1 cellular context compared by ENCODE assay signal in genomic region chr11:96145163-96145585, GRCh38.
A peak's percentile ranks its signal among the peaks of the same experiment; 100 is the strongest.
TF ChIP-seq lines count a peak whose summit lies in the region.

No MANE protein-coding gene starts in this region.

TF ChIP-seq in HepG2, 621 proteins besides CTCF, POLR2A, EP300 and RAD21 (continued from another document and continues in another):
- no peak for TF ChIP-seq ZBTB26 (CRISPR knock-in tag; IDR thresholded peaks at IDR 0.05; ENCODE audit: borderline replicate concordance)
- TF ChIP-seq HMG20B (CRISPR knock-in tag; conservative IDR thresholded peaks at IDR 0.05), result peak; percentile 35; the same call in 1 of the 2 replicates
- TF ChIP-seq ZNF737 (CRISPR knock-in tag; IDR thresholded peaks at IDR 0.05; ENCODE audit: borderline replicate concordance), result no peak
- TF ChIP-seq PRDM10 (CRISPR knock-in tag; IDR thresholded peaks at IDR 0.05; ENCODE audit: low read depth), result no peak
- TF ChIP-seq ZNF747 (CRISPR knock-in tag; IDR thresholded peaks at IDR 0.05; ENCODE audit: borderline replicate concordance), result no peak
- TF ChIP-seq ZSCAN21 (CRISPR knock-in tag; IDR thresholded peaks at IDR 0.05; ENCODE audit: borderline replicate concordance), result no peak
- no peak for TF ChIP-seq SATB2 (CRISPR knock-in tag; IDR thresholded peaks at IDR 0.05)
- no peak for TF ChIP-seq U2AF2 (IDR thresholded peaks at IDR 0.05; ENCODE audit: low read depth, low read length)
- TF ChIP-seq CBFB (CRISPR knock-in tag; IDR thresholded peaks at IDR 0.05), result no peak
- TF ChIP-seq NCOA5 (CRISPR knock-in tag; IDR thresholded peaks at IDR 0.05), result no peak
- TF ChIP-seq, protein P1, sequence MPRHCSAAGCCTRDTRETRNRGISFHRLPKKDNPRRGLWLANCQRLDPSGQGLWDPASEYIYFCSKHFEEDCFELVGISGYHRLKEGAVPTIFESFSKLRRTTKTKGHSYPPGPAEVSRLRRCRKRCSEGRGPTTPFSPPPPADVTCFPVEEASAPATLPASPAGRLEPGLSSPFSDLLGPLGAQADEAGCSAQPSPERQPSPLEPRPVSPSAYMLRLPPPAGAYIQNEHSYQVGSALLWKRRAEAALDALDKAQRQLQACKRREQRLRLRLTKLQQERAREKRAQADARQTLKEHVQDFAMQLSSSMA (CRISPR knock-in tag; IDR thresholded peaks at IDR 0.05), result no peak
- TF ChIP-seq, protein P2, sequence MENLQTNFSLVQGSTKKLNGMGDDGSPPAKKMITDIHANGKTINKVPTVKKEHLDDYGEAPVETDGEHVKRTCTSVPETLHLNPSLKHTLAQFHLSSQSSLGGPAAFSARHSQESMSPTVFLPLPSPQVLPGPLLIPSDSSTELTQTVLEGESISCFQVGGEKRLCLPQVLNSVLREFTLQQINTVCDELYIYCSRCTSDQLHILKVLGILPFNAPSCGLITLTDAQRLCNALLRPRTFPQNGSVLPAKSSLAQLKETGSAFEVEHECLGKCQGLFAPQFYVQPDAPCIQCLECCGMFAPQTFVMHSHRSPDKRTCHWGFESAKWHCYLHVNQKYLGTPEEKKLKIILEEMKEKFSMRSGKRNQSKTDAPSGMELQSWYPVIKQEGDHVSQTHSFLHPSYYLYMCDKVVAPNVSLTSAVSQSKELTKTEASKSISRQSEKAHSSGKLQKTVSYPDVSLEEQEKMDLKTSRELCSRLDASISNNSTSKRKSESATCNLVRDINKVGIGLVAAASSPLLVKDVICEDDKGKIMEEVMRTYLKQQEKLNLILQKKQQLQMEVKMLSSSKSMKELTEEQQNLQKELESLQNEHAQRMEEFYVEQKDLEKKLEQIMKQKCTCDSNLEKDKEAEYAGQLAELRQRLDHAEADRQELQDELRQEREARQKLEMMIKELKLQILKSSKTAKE (CRISPR knock-in tag; IDR thresholded peaks at IDR 0.05; ENCODE audit: borderline replicate concordance), result no peak
- TF ChIP-seq SMARCE1 (IDR thresholded peaks at IDR 0.05; ENCODE audit: borderline replicate concordance), result no peak
- no peak for TF ChIP-seq NFYC (CRISPR knock-in tag; IDR thresholded peaks at IDR 0.05)
- TF ChIP-seq MTF1 (CRISPR knock-in tag; IDR thresholded peaks at IDR 0.05), result no peak
- TF ChIP-seq TEAD3 (CRISPR knock-in tag; optimal IDR thresholded peaks at IDR 0.05; ENCODE audit: borderline replicate concordance), result peak; percentile 82
- no peak for TF ChIP-seq GABPA (IDR thresholded peaks at IDR 0.05; ENCODE audit: low read depth, low read length)
- TF ChIP-seq GABPA (CRISPR knock-in tag; IDR thresholded peaks at IDR 0.05; ENCODE audit: low read depth), result 0 out of 2 replicates have a peak, but pooled peaks have one; percentile 5
- no peak for TF ChIP-seq ZNF343 (CRISPR knock-in tag; IDR thresholded peaks at IDR 0.05)
- no peak for TF ChIP-seq ZNF83 (CRISPR knock-in tag; IDR thresholded peaks at IDR 0.05; ENCODE audit: borderline replicate concordance)
- no peak for TF ChIP-seq NKX3-1 (CRISPR knock-in tag; IDR thresholded peaks at IDR 0.05)
- TF ChIP-seq RFX1 (IDR thresholded peaks at IDR 0.05), result no peak
- TF ChIP-seq KMT2A (CRISPR knock-in tag; IDR thresholded peaks at IDR 0.05), result no peak
- TF ChIP-seq DR1 (CRISPR knock-in tag; IDR thresholded peaks at IDR 0.05), result no peak
- no peak for TF ChIP-seq ZBTB33 (CRISPR knock-in tag; IDR thresholded peaks at IDR 0.05)
- TF ChIP-seq CCDC6 (CRISPR knock-in tag; IDR thresholded peaks at IDR 0.05), result no peak
- TF ChIP-seq HOXD1 (CRISPR knock-in tag; IDR thresholded peaks at IDR 0.05), result no peak
- no peak for TF ChIP-seq TMF1 (CRISPR knock-in tag; IDR thresholded peaks at IDR 0.05; ENCODE audit: low read depth)
- no peak for TF ChIP-seq AGO1 (IDR thresholded peaks at IDR 0.05; ENCODE audit: low read depth, low read length, poor library complexity, severe bottlenecking)
- no peak for TF ChIP-seq ZNF296 (CRISPR knock-in tag; conservative IDR thresholded peaks at IDR 0.05)
- TF ChIP-seq, protein P3, sequence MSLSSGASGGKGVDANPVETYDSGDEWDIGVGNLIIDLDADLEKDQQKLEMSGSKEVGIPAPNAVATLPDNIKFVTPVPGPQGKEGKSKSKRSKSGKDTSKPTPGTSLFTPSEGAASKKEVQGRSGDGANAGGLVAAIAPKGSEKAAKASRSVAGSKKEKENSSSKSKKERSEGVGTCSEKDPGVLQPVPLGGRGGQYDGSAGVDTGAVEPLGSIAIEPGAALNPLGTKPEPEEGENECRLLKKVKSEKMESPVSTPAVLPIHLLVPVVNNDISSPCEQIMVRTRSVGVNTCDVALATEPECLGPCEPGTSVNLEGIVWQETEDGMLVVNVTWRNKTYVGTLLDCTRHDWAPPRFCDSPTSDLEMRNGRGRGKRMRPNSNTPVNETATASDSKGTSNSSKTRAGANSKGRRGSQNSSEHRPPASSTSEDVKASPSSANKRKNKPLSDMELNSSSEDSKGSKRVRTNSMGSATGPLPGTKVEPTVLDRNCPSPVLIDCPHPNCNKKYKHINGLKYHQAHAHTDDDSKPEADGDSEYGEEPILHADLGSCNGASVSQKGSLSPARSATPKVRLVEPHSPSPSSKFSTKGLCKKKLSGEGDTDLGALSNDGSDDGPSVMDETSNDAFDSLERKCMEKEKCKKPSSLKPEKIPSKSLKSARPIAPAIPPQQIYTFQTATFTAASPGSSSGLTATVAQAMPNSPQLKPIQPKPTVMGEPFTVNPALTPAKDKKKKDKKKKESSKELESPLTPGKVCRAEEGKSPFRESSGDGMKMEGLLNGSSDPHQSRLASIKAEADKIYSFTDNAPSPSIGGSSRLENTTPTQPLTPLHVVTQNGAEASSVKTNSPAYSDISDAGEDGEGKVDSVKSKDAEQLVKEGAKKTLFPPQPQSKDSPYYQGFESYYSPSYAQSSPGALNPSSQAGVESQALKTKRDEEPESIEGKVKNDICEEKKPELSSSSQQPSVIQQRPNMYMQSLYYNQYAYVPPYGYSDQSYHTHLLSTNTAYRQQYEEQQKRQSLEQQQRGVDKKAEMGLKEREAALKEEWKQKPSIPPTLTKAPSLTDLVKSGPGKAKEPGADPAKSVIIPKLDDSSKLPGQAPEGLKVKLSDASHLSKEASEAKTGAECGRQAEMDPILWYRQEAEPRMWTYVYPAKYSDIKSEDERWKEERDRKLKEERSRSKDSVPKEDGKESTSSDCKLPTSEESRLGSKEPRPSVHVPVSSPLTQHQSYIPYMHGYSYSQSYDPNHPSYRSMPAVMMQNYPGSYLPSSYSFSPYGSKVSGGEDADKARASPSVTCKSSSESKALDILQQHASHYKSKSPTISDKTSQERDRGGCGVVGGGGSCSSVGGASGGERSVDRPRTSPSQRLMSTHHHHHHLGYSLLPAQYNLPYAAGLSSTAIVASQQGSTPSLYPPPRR (CRISPR knock-in tag; IDR thresholded peaks at IDR 0.05; ENCODE audit: borderline replicate concordance), result peak; percentile 34; the same call in 1 of the 2 replicates
- TF ChIP-seq, protein P4, sequence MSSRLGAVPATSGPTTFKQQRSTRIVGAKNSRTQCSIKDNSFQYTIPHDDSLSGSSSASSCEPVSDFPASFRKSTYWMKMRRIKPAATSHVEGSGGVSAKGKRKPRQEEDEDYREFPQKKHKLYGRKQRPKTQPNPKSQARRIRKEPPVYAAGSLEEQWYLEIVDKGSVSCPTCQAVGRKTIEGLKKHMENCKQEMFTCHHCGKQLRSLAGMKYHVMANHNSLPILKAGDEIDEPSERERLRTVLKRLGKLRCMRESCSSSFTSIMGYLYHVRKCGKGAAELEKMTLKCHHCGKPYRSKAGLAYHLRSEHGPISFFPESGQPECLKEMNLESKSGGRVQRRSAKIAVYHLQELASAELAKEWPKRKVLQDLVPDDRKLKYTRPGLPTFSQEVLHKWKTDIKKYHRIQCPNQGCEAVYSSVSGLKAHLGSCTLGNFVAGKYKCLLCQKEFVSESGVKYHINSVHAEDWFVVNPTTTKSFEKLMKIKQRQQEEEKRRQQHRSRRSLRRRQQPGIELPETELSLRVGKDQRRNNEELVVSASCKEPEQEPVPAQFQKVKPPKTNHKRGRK (CRISPR knock-in tag; IDR thresholded peaks at IDR 0.05), result no peak
- no peak for TF ChIP-seq ZNF276 (CRISPR knock-in tag; IDR thresholded peaks at IDR 0.05; ENCODE audit: low read depth)
- TF ChIP-seq ZSCAN9 (CRISPR knock-in tag; IDR thresholded peaks at IDR 0.05; ENCODE audit: borderline replicate concordance), result 0 out of 2 replicates have a peak, but pooled peaks have one; percentile 57
- peak; percentile 86 for TF ChIP-seq ZMYM4 (CRISPR knock-in tag; IDR thresholded peaks at IDR 0.05)
- no peak for TF ChIP-seq ONECUT2 (CRISPR knock-in tag; IDR thresholded peaks at IDR 0.05)
- no peak; the same call in 1 of the 2 replicates for TF ChIP-seq GABPB1 (CRISPR knock-in tag; IDR thresholded peaks at IDR 0.05)
- TF ChIP-seq TAF15 (IDR thresholded peaks at IDR 0.05; ENCODE audit: low read depth, low read length, poor library complexity, severe bottlenecking), result no peak
- TF ChIP-seq, protein P5, sequence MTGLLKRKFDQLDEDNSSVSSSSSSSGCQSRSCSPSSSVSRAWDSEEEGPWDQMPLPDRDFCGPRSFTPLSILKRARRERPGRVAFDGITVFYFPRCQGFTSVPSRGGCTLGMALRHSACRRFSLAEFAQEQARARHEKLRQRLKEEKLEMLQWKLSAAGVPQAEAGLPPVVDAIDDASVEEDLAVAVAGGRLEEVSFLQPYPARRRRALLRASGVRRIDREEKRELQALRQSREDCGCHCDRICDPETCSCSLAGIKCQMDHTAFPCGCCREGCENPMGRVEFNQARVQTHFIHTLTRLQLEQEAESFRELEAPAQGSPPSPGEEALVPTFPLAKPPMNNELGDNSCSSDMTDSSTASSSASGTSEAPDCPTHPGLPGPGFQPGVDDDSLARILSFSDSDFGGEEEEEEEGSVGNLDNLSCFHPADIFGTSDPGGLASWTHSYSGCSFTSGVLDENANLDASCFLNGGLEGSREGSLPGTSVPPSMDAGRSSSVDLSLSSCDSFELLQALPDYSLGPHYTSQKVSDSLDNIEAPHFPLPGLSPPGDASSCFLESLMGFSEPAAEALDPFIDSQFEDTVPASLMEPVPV (CRISPR knock-in tag; IDR thresholded peaks at IDR 0.05), result no peak
- TF ChIP-seq ZNF772 (CRISPR knock-in tag; IDR thresholded peaks at IDR 0.05), result no peak
